9 cellular contexts compared by ENCODE assay signal in the genomic region with DNA sequence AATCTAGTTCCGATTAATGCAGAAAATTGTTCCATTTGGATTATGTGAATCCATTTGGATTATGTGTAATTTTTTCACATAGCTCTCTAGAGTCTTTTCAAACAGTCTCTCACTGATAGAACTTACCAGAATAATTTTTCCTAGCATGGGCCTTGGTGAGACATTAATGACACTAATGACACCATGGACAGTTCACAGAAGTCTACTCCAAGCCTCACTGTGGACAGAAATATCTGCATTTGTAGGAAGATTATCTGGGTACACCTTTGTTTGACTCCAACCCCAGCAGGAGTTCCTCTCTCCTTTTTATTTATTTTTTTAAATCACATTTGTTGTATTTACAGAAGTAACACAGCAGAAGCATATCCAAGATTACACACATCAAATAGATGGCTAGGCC. TPM values are rescaled to one million over a fixed set of nuclear protein-coding genes. Genes with fewer than 3 reads are reported as not detected.
"Had no signal": no experiment of that assay in that cellular context is flagged by ENCODE, and none has a peak within 500 bp of the region (broad histone marks: within the 10 kb centered on the region; RNA-seq: fewer than 3 reads in every experiment).

No MANE protein-coding gene starts in this region.

- FAIRE-seq: G401.6, GM12878, GM12891, GM12892, GM18507, GM19239 had no signal

- DNase-seq: GDM1, GF-D8 had no signal

- ATAC-seq: GM12878 had no signal

- H3K4me3 ChIP-seq: GM12878 had no signal

RNA-seq across cellular contexts. Expression of gene AADACL2, which starts 27.9 kb away (rescaled TPM):
- total RNA-seq: G401, GM12878 had no signal
- polyA plus RNA-seq: GM12878 had no signal

RNA-seq across cellular contexts. Expression of gene AADAC, which starts 52.3 kb away (rescaled TPM):
- total RNA-seq: G401 had no signal
- polyA plus RNA-seq: GM12878 had no signal
